ENCODE assay signal across 2 cellular contexts in genomic region chr4:76036855-76037254, GRCh38.
TF ChIP-seq lines count a peak whose summit lies in the region.

No MANE protein-coding gene starts in this region.

TF ChIP-seq in HCT116, 20 proteins besides CTCF, POLR2A, EP300 and RAD21:
- no peak for TF ChIP-seq SIN3A (IDR thresholded peaks at IDR 0.05; ENCODE audit: low read depth)
- no peak for TF ChIP-seq EZH2 (IDR thresholded peaks at IDR 0.05)
- TF ChIP-seq YY1 (IDR thresholded peaks at IDR 0.05; ENCODE audit: extremely low read depth, insufficient replicate concordance, low read depth, low read length): no peak
- TF ChIP-seq POLR2AphosphoS5 (IDR thresholded peaks at IDR 0.05; ENCODE audit: low read depth, low read length): no peak
- no peak for TF ChIP-seq CBX3 (IDR thresholded peaks at IDR 0.05; ENCODE audit: low read depth)
- no peak for TF ChIP-seq ZNF274 (IDR thresholded peaks at IDR 0.05; ENCODE audit: low read depth, low read length)
- no peak for TF ChIP-seq MAX (IDR thresholded peaks at IDR 0.05)
- no peak for TF ChIP-seq CEBPB (IDR thresholded peaks at IDR 0.05; ENCODE audit: low read depth)
- no peak for TF ChIP-seq JUND (IDR thresholded peaks at IDR 0.05)

TF ChIP-seq in GM12878, 131 proteins besides CTCF, POLR2A, EP300 and RAD21:
- no peak for TF ChIP-seq CUX1 (IDR thresholded peaks at IDR 0.05; ENCODE audit: insufficient replicate concordance, low read depth, low read length)
- TF ChIP-seq CEBPZ (IDR thresholded peaks at IDR 0.05; ENCODE audit: low read depth, low read length): no peak
- no peak for TF ChIP-seq BACH1 (IDR thresholded peaks at IDR 0.05; ENCODE audit: borderline replicate concordance)
- no peak for TF ChIP-seq PRDM15 (CRISPR knock-in tag; IDR thresholded peaks at IDR 0.05)
- TF ChIP-seq POLR2AphosphoS2 (IDR thresholded peaks at IDR 0.05; ENCODE audit: low read depth, low read length): no peak
- no peak for TF ChIP-seq SUPT20H (IDR thresholded peaks at IDR 0.05; ENCODE audit: borderline replicate concordance, control insufficient read depth, low read depth, low read length)
- no peak for TF ChIP-seq CHD1 (IDR thresholded peaks at IDR 0.05; ENCODE audit: low read depth, low read length)
- TF ChIP-seq NR2C2 (IDR thresholded peaks at IDR 0.05; ENCODE audit: borderline replicate concordance, control insufficient read depth, insufficient read length, low read depth): no peak
- no peak for TF ChIP-seq ZNF24 (IDR thresholded peaks at IDR 0.05)
- TF ChIP-seq BMI1 (IDR thresholded peaks at IDR 0.05; ENCODE audit: borderline replicate concordance): no peak
- TF ChIP-seq SP1 (IDR thresholded peaks at IDR 0.05; ENCODE audit: low read depth, low read length): no peak
- TF ChIP-seq SKIL (IDR thresholded peaks at IDR 0.05; ENCODE audit: low read depth, poor library complexity, severe bottlenecking): no peak
